1 cellular context compared by ENCODE assay signal in the genomic region with DNA sequence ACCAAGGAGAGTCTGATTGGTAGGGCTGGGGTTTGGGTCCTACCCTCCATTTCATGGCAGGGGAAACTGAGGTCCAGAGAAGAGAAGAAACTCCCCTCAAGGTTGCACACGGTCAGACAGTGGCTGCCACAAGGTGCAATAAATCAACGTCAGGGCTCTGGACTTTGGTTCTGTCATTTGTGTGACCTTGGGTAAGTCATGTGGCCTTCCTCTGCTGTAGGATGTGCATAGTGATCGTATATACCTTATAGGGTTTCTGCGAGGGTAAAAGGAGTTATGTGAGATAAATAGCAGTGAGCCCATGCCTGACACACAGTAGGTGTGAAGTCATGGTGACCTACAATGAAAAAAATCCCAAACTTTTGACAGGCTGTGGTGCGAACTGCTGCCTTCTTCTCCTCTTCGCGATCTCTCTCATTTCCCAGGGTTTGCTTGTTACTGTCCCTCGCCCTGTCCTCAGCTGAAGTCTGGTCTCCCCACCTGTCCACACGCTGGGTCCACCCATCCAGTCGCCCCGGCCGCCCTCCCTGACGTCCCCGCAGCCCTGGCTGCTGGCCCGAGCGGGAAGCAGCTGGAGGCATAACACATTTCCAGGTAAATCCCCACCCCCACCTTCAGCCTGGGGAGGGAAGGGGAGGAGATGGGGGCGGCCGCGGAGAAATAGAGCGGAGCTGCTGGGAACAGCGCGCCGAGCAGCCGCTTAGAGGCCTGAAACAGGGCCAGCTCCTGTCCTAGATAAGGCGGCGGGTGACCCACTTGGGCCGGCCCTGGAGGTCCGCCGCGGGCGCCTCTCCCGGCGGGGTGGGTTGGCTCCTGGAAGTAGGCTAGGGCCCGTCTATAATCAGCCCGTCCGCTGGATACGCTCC.
TF ChIP-seq lines count a peak whose summit lies in the region.

No MANE protein-coding gene starts in this region.

TF ChIP-seq in K562, 482 proteins besides CTCF, POLR2A, EP300 and RAD21 (continues in another document):
- no peak for TF ChIP-seq ZNF644 (tag; IDR thresholded peaks at IDR 0.05; ENCODE audit: low read depth)
- TF ChIP-seq, protein P1, sequence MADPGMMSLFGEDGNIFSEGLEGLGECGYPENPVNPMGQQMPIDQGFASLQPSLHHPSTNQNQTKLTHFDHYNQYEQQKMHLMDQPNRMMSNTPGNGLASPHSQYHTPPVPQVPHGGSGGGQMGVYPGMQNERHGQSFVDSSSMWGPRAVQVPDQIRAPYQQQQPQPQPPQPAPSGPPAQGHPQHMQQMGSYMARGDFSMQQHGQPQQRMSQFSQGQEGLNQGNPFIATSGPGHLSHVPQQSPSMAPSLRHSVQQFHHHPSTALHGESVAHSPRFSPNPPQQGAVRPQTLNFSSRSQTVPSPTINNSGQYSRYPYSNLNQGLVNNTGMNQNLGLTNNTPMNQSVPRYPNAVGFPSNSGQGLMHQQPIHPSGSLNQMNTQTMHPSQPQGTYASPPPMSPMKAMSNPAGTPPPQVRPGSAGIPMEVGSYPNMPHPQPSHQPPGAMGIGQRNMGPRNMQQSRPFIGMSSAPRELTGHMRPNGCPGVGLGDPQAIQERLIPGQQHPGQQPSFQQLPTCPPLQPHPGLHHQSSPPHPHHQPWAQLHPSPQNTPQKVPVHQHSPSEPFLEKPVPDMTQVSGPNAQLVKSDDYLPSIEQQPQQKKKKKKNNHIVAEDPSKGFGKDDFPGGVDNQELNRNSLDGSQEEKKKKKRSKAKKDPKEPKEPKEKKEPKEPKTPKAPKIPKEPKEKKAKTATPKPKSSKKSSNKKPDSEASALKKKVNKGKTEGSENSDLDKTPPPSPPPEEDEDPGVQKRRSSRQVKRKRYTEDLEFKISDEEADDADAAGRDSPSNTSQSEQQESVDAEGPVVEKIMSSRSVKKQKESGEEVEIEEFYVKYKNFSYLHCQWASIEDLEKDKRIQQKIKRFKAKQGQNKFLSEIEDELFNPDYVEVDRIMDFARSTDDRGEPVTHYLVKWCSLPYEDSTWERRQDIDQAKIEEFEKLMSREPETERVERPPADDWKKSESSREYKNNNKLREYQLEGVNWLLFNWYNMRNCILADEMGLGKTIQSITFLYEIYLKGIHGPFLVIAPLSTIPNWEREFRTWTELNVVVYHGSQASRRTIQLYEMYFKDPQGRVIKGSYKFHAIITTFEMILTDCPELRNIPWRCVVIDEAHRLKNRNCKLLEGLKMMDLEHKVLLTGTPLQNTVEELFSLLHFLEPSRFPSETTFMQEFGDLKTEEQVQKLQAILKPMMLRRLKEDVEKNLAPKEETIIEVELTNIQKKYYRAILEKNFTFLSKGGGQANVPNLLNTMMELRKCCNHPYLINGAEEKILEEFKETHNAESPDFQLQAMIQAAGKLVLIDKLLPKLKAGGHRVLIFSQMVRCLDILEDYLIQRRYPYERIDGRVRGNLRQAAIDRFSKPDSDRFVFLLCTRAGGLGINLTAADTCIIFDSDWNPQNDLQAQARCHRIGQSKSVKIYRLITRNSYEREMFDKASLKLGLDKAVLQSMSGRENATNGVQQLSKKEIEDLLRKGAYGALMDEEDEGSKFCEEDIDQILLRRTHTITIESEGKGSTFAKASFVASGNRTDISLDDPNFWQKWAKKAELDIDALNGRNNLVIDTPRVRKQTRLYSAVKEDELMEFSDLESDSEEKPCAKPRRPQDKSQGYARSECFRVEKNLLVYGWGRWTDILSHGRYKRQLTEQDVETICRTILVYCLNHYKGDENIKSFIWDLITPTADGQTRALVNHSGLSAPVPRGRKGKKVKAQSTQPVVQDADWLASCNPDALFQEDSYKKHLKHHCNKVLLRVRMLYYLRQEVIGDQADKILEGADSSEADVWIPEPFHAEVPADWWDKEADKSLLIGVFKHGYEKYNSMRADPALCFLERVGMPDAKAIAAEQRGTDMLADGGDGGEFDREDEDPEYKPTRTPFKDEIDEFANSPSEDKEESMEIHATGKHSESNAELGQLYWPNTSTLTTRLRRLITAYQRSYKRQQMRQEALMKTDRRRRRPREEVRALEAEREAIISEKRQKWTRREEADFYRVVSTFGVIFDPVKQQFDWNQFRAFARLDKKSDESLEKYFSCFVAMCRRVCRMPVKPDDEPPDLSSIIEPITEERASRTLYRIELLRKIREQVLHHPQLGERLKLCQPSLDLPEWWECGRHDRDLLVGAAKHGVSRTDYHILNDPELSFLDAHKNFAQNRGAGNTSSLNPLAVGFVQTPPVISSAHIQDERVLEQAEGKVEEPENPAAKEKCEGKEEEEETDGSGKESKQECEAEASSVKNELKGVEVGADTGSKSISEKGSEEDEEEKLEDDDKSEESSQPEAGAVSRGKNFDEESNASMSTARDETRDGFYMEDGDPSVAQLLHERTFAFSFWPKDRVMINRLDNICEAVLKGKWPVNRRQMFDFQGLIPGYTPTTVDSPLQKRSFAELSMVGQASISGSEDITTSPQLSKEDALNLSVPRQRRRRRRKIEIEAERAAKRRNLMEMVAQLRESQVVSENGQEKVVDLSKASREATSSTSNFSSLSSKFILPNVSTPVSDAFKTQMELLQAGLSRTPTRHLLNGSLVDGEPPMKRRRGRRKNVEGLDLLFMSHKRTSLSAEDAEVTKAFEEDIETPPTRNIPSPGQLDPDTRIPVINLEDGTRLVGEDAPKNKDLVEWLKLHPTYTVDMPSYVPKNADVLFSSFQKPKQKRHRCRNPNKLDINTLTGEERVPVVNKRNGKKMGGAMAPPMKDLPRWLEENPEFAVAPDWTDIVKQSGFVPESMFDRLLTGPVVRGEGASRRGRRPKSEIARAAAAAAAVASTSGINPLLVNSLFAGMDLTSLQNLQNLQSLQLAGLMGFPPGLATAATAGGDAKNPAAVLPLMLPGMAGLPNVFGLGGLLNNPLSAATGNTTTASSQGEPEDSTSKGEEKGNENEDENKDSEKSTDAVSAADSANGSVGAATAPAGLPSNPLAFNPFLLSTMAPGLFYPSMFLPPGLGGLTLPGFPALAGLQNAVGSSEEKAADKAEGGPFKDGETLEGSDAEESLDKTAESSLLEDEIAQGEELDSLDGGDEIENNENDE (IDR thresholded peaks at IDR 0.05; ENCODE audit: low read depth, low read length), result no peak
- TF ChIP-seq, protein P2, sequence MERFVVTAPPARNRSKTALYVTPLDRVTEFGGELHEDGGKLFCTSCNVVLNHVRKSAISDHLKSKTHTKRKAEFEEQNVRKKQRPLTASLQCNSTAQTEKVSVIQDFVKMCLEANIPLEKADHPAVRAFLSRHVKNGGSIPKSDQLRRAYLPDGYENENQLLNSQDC (CRISPR knock-in tag; IDR thresholded peaks at IDR 0.05), result no peak
- TF ChIP-seq, protein P3, sequence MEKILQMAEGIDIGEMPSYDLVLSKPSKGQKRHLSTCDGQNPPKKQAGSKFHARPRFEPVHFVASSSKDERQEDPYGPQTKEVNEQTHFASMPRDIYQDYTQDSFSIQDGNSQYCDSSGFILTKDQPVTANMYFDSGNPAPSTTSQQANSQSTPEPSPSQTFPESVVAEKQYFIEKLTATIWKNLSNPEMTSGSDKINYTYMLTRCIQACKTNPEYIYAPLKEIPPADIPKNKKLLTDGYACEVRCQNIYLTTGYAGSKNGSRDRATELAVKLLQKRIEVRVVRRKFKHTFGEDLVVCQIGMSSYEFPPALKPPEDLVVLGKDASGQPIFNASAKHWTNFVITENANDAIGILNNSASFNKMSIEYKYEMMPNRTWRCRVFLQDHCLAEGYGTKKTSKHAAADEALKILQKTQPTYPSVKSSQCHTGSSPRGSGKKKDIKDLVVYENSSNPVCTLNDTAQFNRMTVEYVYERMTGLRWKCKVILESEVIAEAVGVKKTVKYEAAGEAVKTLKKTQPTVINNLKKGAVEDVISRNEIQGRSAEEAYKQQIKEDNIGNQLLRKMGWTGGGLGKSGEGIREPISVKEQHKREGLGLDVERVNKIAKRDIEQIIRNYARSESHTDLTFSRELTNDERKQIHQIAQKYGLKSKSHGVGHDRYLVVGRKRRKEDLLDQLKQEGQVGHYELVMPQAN (IDR thresholded peaks at IDR 0.05; ENCODE audit: borderline replicate concordance), result no peak
- no peak for TF ChIP-seq KLF16 (IDR thresholded peaks at IDR 0.05)
- no peak for TF ChIP-seq DNMT1 (IDR thresholded peaks at IDR 0.05)
- TF ChIP-seq, protein P4, sequence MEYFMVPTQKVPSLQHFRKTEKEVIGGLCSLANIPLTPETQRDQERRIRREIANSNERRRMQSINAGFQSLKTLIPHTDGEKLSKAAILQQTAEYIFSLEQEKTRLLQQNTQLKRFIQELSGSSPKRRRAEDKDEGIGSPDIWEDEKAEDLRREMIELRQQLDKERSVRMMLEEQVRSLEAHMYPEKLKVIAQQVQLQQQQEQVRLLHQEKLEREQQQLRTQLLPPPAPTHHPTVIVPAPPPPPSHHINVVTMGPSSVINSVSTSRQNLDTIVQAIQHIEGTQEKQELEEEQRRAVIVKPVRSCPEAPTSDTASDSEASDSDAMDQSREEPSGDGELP (CRISPR knock-in tag; IDR thresholded peaks at IDR 0.05; ENCODE audit: borderline replicate concordance), result peak; percentile 29; the same call in 1 of the 2 replicates
- TF ChIP-seq ESRRA (IDR thresholded peaks at IDR 0.05; ENCODE audit: borderline replicate concordance, low read depth), result 0 out of 2 replicates have a peak, but pooled peaks have one; percentile 70
- TF ChIP-seq PTBP1 (IDR thresholded peaks at IDR 0.05; ENCODE audit: low read depth, low read length), result no peak
- no peak for TF ChIP-seq POLR3G (IDR thresholded peaks at IDR 0.05; ENCODE audit: extremely low read depth, insufficient read length, insufficient replicate concordance)
- TF ChIP-seq MEIS2 (IDR thresholded peaks at IDR 0.05; ENCODE audit: partially characterized antibody), result peak; percentile 90
- no peak for TF ChIP-seq SREBF1 (IDR thresholded peaks at IDR 0.05; ENCODE audit: borderline replicate concordance, low read depth, low read length)
- 0 out of 2 replicates have a peak, but pooled peaks have one; percentile 8 for TF ChIP-seq EGR1 (conservative IDR thresholded peaks at IDR 0.05)
- TF ChIP-seq STAT5A (IDR thresholded peaks at IDR 0.05; ENCODE audit: borderline replicate concordance, low read length), result no peak
- no peak for TF ChIP-seq SMAD1 (IDR thresholded peaks at IDR 0.05; ENCODE audit: low read depth, low read length, partially characterized antibody)
- TF ChIP-seq FOXK2 (conservative IDR thresholded peaks at IDR 0.05 in 1 of 2, IDR thresholded peaks at IDR 0.05 in 1 of 2; ENCODE audit: low read depth in 2 of 2), result no peak
- no peak for TF ChIP-seq ATF7 (IDR thresholded peaks at IDR 0.05)
- TF ChIP-seq, protein P5, sequence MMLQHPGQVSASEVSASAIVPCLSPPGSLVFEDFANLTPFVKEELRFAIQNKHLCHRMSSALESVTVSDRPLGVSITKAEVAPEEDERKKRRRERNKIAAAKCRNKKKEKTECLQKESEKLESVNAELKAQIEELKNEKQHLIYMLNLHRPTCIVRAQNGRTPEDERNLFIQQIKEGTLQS (IDR thresholded peaks at IDR 0.05), result no peak
- TF ChIP-seq, protein P5 (CRISPR knock-in tag; conservative IDR thresholded peaks at IDR 0.05), result no peak
- TF ChIP-seq, protein P6, sequence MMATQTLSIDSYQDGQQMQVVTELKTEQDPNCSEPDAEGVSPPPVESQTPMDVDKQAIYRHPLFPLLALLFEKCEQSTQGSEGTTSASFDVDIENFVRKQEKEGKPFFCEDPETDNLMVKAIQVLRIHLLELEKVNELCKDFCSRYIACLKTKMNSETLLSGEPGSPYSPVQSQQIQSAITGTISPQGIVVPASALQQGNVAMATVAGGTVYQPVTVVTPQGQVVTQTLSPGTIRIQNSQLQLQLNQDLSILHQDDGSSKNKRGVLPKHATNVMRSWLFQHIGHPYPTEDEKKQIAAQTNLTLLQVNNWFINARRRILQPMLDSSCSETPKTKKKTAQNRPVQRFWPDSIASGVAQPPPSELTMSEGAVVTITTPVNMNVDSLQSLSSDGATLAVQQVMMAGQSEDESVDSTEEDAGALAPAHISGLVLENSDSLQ (IDR thresholded peaks at IDR 0.05), result peak; percentile 90
- TF ChIP-seq, protein P7, sequence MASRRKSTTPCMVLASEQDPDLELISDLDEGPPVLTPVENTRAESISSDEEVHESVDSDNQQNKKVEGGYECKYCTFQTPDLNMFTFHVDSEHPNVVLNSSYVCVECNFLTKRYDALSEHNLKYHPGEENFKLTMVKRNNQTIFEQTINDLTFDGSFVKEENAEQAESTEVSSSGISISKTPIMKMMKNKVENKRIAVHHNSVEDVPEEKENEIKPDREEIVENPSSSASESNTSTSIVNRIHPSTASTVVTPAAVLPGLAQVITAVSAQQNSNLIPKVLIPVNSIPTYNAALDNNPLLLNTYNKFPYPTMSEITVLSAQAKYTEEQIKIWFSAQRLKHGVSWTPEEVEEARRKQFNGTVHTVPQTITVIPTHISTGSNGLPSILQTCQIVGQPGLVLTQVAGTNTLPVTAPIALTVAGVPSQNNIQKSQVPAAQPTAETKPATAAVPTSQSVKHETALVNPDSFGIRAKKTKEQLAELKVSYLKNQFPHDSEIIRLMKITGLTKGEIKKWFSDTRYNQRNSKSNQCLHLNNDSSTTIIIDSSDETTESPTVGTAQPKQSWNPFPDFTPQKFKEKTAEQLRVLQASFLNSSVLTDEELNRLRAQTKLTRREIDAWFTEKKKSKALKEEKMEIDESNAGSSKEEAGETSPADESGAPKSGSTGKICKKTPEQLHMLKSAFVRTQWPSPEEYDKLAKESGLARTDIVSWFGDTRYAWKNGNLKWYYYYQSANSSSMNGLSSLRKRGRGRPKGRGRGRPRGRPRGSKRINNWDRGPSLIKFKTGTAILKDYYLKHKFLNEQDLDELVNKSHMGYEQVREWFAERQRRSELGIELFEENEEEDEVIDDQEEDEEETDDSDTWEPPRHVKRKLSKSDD (conservative IDR thresholded peaks at IDR 0.05; ENCODE audit: low read length), result no peak
- TF ChIP-seq, protein P8, sequence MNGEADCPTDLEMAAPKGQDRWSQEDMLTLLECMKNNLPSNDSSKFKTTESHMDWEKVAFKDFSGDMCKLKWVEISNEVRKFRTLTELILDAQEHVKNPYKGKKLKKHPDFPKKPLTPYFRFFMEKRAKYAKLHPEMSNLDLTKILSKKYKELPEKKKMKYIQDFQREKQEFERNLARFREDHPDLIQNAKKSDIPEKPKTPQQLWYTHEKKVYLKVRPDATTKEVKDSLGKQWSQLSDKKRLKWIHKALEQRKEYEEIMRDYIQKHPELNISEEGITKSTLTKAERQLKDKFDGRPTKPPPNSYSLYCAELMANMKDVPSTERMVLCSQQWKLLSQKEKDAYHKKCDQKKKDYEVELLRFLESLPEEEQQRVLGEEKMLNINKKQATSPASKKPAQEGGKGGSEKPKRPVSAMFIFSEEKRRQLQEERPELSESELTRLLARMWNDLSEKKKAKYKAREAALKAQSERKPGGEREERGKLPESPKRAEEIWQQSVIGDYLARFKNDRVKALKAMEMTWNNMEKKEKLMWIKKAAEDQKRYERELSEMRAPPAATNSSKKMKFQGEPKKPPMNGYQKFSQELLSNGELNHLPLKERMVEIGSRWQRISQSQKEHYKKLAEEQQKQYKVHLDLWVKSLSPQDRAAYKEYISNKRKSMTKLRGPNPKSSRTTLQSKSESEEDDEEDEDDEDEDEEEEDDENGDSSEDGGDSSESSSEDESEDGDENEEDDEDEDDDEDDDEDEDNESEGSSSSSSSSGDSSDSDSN (IDR thresholded peaks at IDR 0.05; ENCODE audit: borderline replicate concordance in 1 of 2, low read depth in 2 of 2, low read length in 2 of 2), result 0 out of 4 replicates have a peak, but pooled peaks of 1 of the 2 experiments have one; percentile 79
- no peak for TF ChIP-seq BHLHE40 (IDR thresholded peaks at IDR 0.05; ENCODE audit: low read length)
- TF ChIP-seq, protein P9, sequence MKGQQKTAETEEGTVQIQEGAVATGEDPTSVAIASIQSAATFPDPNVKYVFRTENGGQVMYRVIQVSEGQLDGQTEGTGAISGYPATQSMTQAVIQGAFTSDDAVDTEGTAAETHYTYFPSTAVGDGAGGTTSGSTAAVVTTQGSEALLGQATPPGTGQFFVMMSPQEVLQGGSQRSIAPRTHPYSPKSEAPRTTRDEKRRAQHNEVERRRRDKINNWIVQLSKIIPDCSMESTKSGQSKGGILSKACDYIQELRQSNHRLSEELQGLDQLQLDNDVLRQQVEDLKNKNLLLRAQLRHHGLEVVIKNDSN (CRISPR knock-in tag; IDR thresholded peaks at IDR 0.05), result no peak
- no peak for TF ChIP-seq CBX3 (IDR thresholded peaks at IDR 0.05; ENCODE audit: borderline replicate concordance in 1 of 2, low read length in 2 of 2)
- no peak for TF ChIP-seq RBM39 (optimal IDR thresholded peaks at IDR 0.05; ENCODE audit: low read depth, low read length)
- TF ChIP-seq NR1H2 (CRISPR knock-in tag; IDR thresholded peaks at IDR 0.05), result no peak
